In genomic region chr13:55263045-55263444, GRCh38 we compare ENCODE assay signal across 32 cellular contexts.
"Had no signal": no experiment of that assay in that cellular context is flagged by ENCODE, and none has a peak within 500 bp of the region (broad histone marks: within the 10 kb centered on the region; RNA-seq: fewer than 3 reads in every experiment).

No MANE protein-coding gene starts in this region.

- H3K36me3 ChIP-seq: esophagus muscularis mucosa, heart left ventricle, pancreas, prostate gland, thoracic aorta, vagina had no signal

- H3K27me3 ChIP-seq: esophagus muscularis mucosa, foreskin keratinocyte, heart left ventricle, pancreas, vagina had no signal

- DNase-seq: activated B cell treated with CpG ODN at 0.5 μM for 24 hours; activated CD4-positive, alpha-beta T cell treated with anti-CD3 and anti-CD28 coated beads, Interleukin-2, amount 50 U/mL, for 1 hour; activated CD8-positive, alpha-beta T cell treated with anti-CD3 and anti-CD28 coated beads for 36 hours; activated T-cell treated with anti-CD3 and anti-CD28 coated beads, Interleukin-2, amount 50 U/mL, for 4 hours; anterior cingulate cortex; foreskin keratinocyte; heart left ventricle; hypothalamus; immature natural killer cell; kidney; left colon; midbrain; naive thymus-derived CD4-positive, alpha-beta T cell; nucleus accumbens; pancreas; retina; stimulated activated CD4-positive, alpha-beta T cell treated with anti-CD3 and anti-CD28 coated beads, Interleukin-12 subunit alpha, Interleukin-12 subunit beta, amount 100 ng/mL, for 4 hours; stimulated activated CD4-positive, alpha-beta T cell treated with anti-CD3 and anti-CD28 coated beads, Interleukin-4, amount 100 ng/mL, for 1 hour; stimulated activated naive CD8-positive, alpha-beta T cell treated with anti-CD3 and anti-CD28 coated beads, Interleukin-15, Interleukin-2, amounts not matched to agents 100 U/mL and 50 U/mL, for 24 hours; T-helper 9 cell had no signal

- H3K4me1 Mint-ChIP-seq: activated B cell treated with CpG ODN at 0.5 μM for 24 hours; central memory CD8-positive, alpha-beta T cell; immature natural killer cell; memory B cell; naive thymus-derived CD4-positive, alpha-beta T cell; neural crest cell had no signal

- H3K27me3 Mint-ChIP-seq: activated B cell treated with CpG ODN at 0.5 μM for 24 hours; activated CD8-positive, alpha-beta T cell treated with anti-CD3 and anti-CD28 coated beads for 36 hours; central memory CD8-positive, alpha-beta T cell; dendritic cell treated with granulocyte-macrophage colony-stimulating factor and Interleukin-4, amounts not matched to agents 40 ng/mL and 50 ng/mL, for 4 days; memory B cell; naive thymus-derived CD4-positive, alpha-beta T cell; type B pancreatic cell had no signal

- H3K9me3 Mint-ChIP-seq: dendritic cell treated with granulocyte-macrophage colony-stimulating factor and Interleukin-4, amounts not matched to agents 40 ng/mL and 50 ng/mL, for 4 days; neural crest cell; type B pancreatic cell had no signal

- H3K4me3 ChIP-seq: esophagus muscularis mucosa, heart left ventricle, pancreas, prostate gland, skin epidermis, thoracic aorta, vagina had no signal

- H3K36me3 Mint-ChIP-seq: activated naive CD4-positive, alpha-beta T cell treated with anti-CD3 and anti-CD28 coated beads, Interleukin-2, amount 50 U/mL, for 72 hours; immature natural killer cell; memory B cell; naive thymus-derived CD4-positive, alpha-beta T cell; type B pancreatic cell had no signal

- H3K4me3 Mint-ChIP-seq: activated B cell treated with CpG ODN at 0.5 μM for 24 hours; activated CD8-positive, alpha-beta T cell treated with anti-CD3 and anti-CD28 coated beads for 36 hours; activated T-cell treated with anti-CD3 and anti-CD28 coated beads, Interleukin-2, amount 50 U/mL, for 4 hours; central memory CD8-positive, alpha-beta T cell; dendritic cell treated with granulocyte-macrophage colony-stimulating factor and Interleukin-4, amounts not matched to agents 40 ng/mL and 50 ng/mL, for 4 days; immature natural killer cell; memory B cell; naive thymus-derived CD4-positive, alpha-beta T cell; neural crest cell; type B pancreatic cell had no signal

- H3K27ac Mint-ChIP-seq: activated B cell treated with CpG ODN at 0.5 μM for 24 hours; activated CD8-positive, alpha-beta T cell treated with anti-CD3 and anti-CD28 coated beads for 36 hours; activated naive CD4-positive, alpha-beta T cell treated with anti-CD3 and anti-CD28 coated beads, Interleukin-2, amount 50 U/mL, for 72 hours; activated T-helper 2 cell treated with anti-CD3 and anti-CD28 coated beads, Interferon-gamma antibody, Interleukin-2, Interleukin-4, amounts not matched to agents 10 μg/mL and 5 μg/mL and 100 μg/mL, durations not matched to agents 14 hours and 24 hours and 36 hours; dendritic cell treated with granulocyte-macrophage colony-stimulating factor and Interleukin-4, amounts not matched to agents 40 ng/mL and 50 ng/mL, for 4 days; immature natural killer cell; memory B cell; naive thymus-derived CD4-positive, alpha-beta T cell; type B pancreatic cell had no signal
